ENCODE assay signal across 9 cellular contexts in the genomic region with DNA sequence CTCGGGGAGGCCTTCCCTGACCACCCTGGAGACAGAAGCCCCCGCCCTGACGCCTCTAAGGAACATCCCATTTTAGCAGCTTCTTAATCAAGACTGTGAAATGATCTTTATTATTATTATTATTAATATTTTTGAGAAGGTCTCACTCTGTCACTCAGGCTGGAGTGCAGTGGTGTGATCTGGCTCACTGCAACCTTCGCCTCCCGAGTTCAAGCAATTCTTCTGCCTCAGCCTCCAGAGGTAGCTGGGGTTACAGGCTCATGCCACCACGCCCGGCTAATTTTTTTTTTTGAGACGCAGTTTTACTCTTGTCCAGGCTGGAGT. TPM values are rescaled to one million over a fixed set of nuclear protein-coding genes. Genes with fewer than 3 reads are reported as not detected.
DNase-seq lines count a peak whose midpoint lies in the region; ATAC-seq and TF ChIP-seq lines count a peak whose summit lies in the region.
"Had no signal": no experiment of that assay in that cellular context is flagged by ENCODE, and none has a peak within 500 bp of the region (broad histone marks: within the 10 kb centered on the region; RNA-seq: fewer than 3 reads in every experiment).

No MANE protein-coding gene starts in this region.

- DNase-seq in brain microvascular endothelial cell (no peak), nucleus accumbens (lab: John Stamatoyannopoulos, UW) (no peak), HPDE6-E6E7 (ENCODE audit: extremely low spot score) (no peak)
- DNase-seq in naive thymus-derived CD4-positive, alpha-beta T cell: no peak

- peak overlapping the region; percentile 25 to 73 (median 64) for H3K4me3 Mint-ChIP-seq in IgD-negative memory B cell
- peak overlapping the region; percentile 49 to 88 (median 71) for H3K4me3 Mint-ChIP-seq in naive thymus-derived CD4-positive, alpha-beta T cell

- CTCF ChIA-PET in naive thymus-derived CD4-positive, alpha-beta T cell (lab: Charles Lee): interaction anchor here (0.6 to 2.5 kb wide), 30 partner anchors 10 to 396 kb away, joined by 3 to 42 read pairs (median 5); a partner anchor contains a TSS

- no peaks in the 10 kb centered on the region for H3K9me3 Mint-ChIP-seq in IgD-negative memory B cell
- H3K9me3 Mint-ChIP-seq in naive thymus-derived CD4-positive, alpha-beta T cell: no peaks in the 10 kb centered on the region

- intact Hi-C loops in naive thymus-derived CD4-positive, alpha-beta T cell (cut with micrococcal nuclease): loop anchor here (1.0 kb wide), 7 partner anchors 8 to 128 kb away; a partner anchor contains a TSS

- peak overlapping the region; percentile 100 for H2AFZ ChIP-seq in ACC112 (ENCODE audit: low read length, unreplicated experiment)

- no peaks in the 10 kb centered on the region for H3K36me3 Mint-ChIP-seq in IgD-negative memory B cell
- no peaks in the 10 kb centered on the region for H3K36me3 Mint-ChIP-seq in naive thymus-derived CD4-positive, alpha-beta T cell

- no peak for ATAC-seq in naive thymus-derived CD4-positive, alpha-beta T cell
- ATAC-seq in HG03095 (IDR thresholded peaks at IDR 0.05; ENCODE audit: unreplicated experiment) (no peak), HG03457 (IDR thresholded peaks at IDR 0.05; ENCODE audit: unreplicated experiment) (no peak)

- H3K27ac Mint-ChIP-seq in IgD-negative memory B cell: no peak overlapping the region
- H3K27ac Mint-ChIP-seq in naive thymus-derived CD4-positive, alpha-beta T cell: peak overlapping the region in 4 of 9 donors; percentile 29 to 69 (median 36)

- peaks cover 0 to 10% (median 5%) of the 10 kb centered on the region in 3 donors for H3K4me1 Mint-ChIP-seq in IgD-negative memory B cell
- H3K4me1 Mint-ChIP-seq in naive thymus-derived CD4-positive, alpha-beta T cell: peaks cover 5 to 11% (median 8%) of the 10 kb centered on the region in 7 donors

- POLR2A ChIA-PET in naive thymus-derived CD4-positive, alpha-beta T cell (lab: Charles Lee): interaction anchor here (0.7 to 1.8 kb wide), 12 partner anchors 9 to 187 kb away, joined by 3 to 7 read pairs (median 4); a partner anchor contains a TSS

- H3K27ac ChIP-seq in ACC112 (ENCODE audit: low read depth, low read length) (no peak overlapping the region), brain microvascular endothelial cell (peak overlapping the region; percentile 44)
- H3K27ac ChIP-seq in naive thymus-derived CD4-positive, alpha-beta T cell (ENCODE audit: low read depth, low read length): no peak overlapping the region

- H3K36me3 ChIP-seq in ACC112 (ENCODE audit: insufficient read depth, low read length) (no peaks in the 10 kb centered on the region), brain microvascular endothelial cell (replicated peaks) (no peaks in the 10 kb centered on the region)
- no peaks in the 10 kb centered on the region for H3K36me3 ChIP-seq in naive thymus-derived CD4-positive, alpha-beta T cell (ENCODE audit: control insufficient read depth in 2 of 3, insufficient read depth in 3 of 3, low read length in 3 of 3)

- H3K79me2 ChIP-seq in ACC112 (ENCODE audit: control insufficient read depth, insufficient read depth, low read length, unreplicated experiment): no peaks in the 10 kb centered on the region

- in situ Hi-C loops in brain microvascular endothelial cell (cut with HindIII; ENCODE audit: low pct_ligation_motif_present, low sequenced_read_pairs): no loop called here

- peak overlapping the region; percentile 84 for H3K4me3 ChIP-seq in ACC112 (ENCODE audit: low read depth, low read length)
- H3K4me3 ChIP-seq in brain microvascular endothelial cell (ENCODE audit: low read depth, low read length): no peak overlapping the region
- no peak overlapping the region for H3K4me3 ChIP-seq in naive thymus-derived CD4-positive, alpha-beta T cell (ENCODE audit: low read length)

- H3K27me3 ChIP-seq in ACC112 (ENCODE audit: insufficient read depth, low read length): no peaks in the 10 kb centered on the region
- H3K27me3 ChIP-seq in brain microvascular endothelial cell (replicated peaks): no peaks in the 10 kb centered on the region
- no peaks in the 10 kb centered on the region for H3K27me3 ChIP-seq in naive thymus-derived CD4-positive, alpha-beta T cell (ENCODE audit: control insufficient read depth in 2 of 2, insufficient read depth in 2 of 2, low read length in 2 of 2)

- no peaks in the 10 kb centered on the region for H3K4me1 ChIP-seq in ACC112 (ENCODE audit: control insufficient read depth, insufficient read depth, low read length, unreplicated experiment)
- H3K4me1 ChIP-seq in naive thymus-derived CD4-positive, alpha-beta T cell (ENCODE audit: control insufficient read depth in 2 of 2, insufficient read depth in 2 of 2, low read length in 2 of 2): peaks cover 3 to 9% of the 10 kb centered on the region in 2 donors

- no peaks in the 10 kb centered on the region for H3K9me3 ChIP-seq in naive thymus-derived CD4-positive, alpha-beta T cell (ENCODE audit: control insufficient read depth in 2 of 3, low read length in 3 of 3)

- peaks cover 4% of the 10 kb centered on the region for H3K27me3 Mint-ChIP-seq in IgD-negative memory B cell
- no peaks in the 10 kb centered on the region for H3K27me3 Mint-ChIP-seq in naive thymus-derived CD4-positive, alpha-beta T cell

- no peak for TF ChIP-seq CTCF in brain microvascular endothelial cell (IDR thresholded peaks at IDR 0.05; ENCODE audit: low read depth, low read length, missing control alignments)

RNA-seq across cellular contexts. Expression of a gene that starts 3.6 kb away (rescaled TPM):
- polyA plus RNA-seq in IgD-negative memory B cell: not detected
- total RNA-seq in naive thymus-derived CD4-positive, alpha-beta T cell: not detected
- not detected for polyA plus RNA-seq in naive thymus-derived CD4-positive, alpha-beta T cell
- total RNA-seq: esophagus mucosa had no signal

RNA-seq across cellular contexts. Expression of a gene that starts 8.8 kb away (rescaled TPM):
- polyA plus RNA-seq in IgD-negative memory B cell: 84.1 TPM
- total RNA-seq in naive thymus-derived CD4-positive, alpha-beta T cell: 10 to 100 TPM in 4 of 5 experiments, 1 to 10 TPM in 1; 8.5 to 17.0 (median 13.8) TPM
- polyA plus RNA-seq in naive thymus-derived CD4-positive, alpha-beta T cell: 10 to 100 TPM; 58.1 to 60.3 TPM

RNA-seq across cellular contexts. Expression of a gene that starts 20.1 kb away (rescaled TPM):
- polyA plus RNA-seq in IgD-negative memory B cell: 132 TPM
- 100 to 1,000 TPM in 2 of 5 experiments, 10 to 100 TPM in 3; 75.0 to 111 (median 96.4) TPM for total RNA-seq in naive thymus-derived CD4-positive, alpha-beta T cell
- 10 to 100 TPM; 85.5 to 87.2 TPM for polyA plus RNA-seq in naive thymus-derived CD4-positive, alpha-beta T cell

RNA-seq across cellular contexts. Expression of a gene that starts 27.4 kb away (rescaled TPM):
- polyA plus RNA-seq in IgD-negative memory B cell: 158 TPM
- total RNA-seq in naive thymus-derived CD4-positive, alpha-beta T cell: 1,000 to 10,000 TPM in 1 of 5 experiments, 100 to 1,000 TPM in 4; 449 to 1,130 (median 502) TPM
- 100 to 1,000 TPM; 142 to 155 TPM for polyA plus RNA-seq in naive thymus-derived CD4-positive, alpha-beta T cell

RNA-seq across cellular contexts. Expression of a gene that starts 29.5 kb away (rescaled TPM):
- polyA plus RNA-seq in IgD-negative memory B cell: 0.09 TPM
- 1 to 10 TPM; 2.4 to 7.7 (median 6.3) TPM for total RNA-seq in naive thymus-derived CD4-positive, alpha-beta T cell
- polyA plus RNA-seq in naive thymus-derived CD4-positive, alpha-beta T cell: under 1 TPM; 0.41 to 0.77 TPM
